ENCODE assay signal across 10 cellular contexts in genomic region chr6:108176281-108177089, GRCh38. TPM values are rescaled to one million over a fixed set of nuclear protein-coding genes. Genes with fewer than 3 reads are reported as not detected.
DNase-seq lines count a peak whose midpoint lies in the region; ATAC-seq and TF ChIP-seq lines count a peak whose summit lies in the region.
"Had no signal": no experiment of that assay in that cellular context is flagged by ENCODE, and none has a peak within 500 bp of the region (broad histone marks: within the 10 kb centered on the region; RNA-seq: fewer than 3 reads in every experiment).

No MANE protein-coding gene starts in this region.

- no peaks in the 10 kb centered on the region for H3K4me1 Mint-ChIP-seq in MCF 10A (ENCODE audit: insufficient read depth, unreplicated experiment)

- no TSS peak for BruUV-seq in MCF 10A (replicated peaks; lab: Mats Ljungman, UMichigan)

- no peaks in the 10 kb centered on the region for H3K9me3 Mint-ChIP-seq in MCF 10A (ENCODE audit: unreplicated experiment)

- H3K4me3 Mint-ChIP-seq in MCF 10A (ENCODE audit: unreplicated experiment): no peak overlapping the region

- H3K27ac ChIP-seq in breast epithelium: no peak overlapping the region
- no peak overlapping the region for H3K27ac ChIP-seq in coronary artery
- no peak overlapping the region for H3K27ac ChIP-seq in thoracic aorta
- H3K27ac ChIP-seq in RWPE1: no peak overlapping the region
- H3K27ac ChIP-seq: C4-2B had no signal

- POLR2A ChIA-PET in MCF 10A (lab: Yijun Ruan, JAX): no interaction called here
- POLR2A ChIA-PET in RWPE1 (lab: Yijun Ruan, JAX; ENCODE audit: low non-redundant PET): no interaction called here

- CTCF ChIA-PET in MCF 10A (lab: Yijun Ruan, JAX): interaction anchor here (1.1 kb wide), 1 partner anchor 8 kb away, joined by 3 read pairs; no protein-coding TSS in a partner anchor
- CTCF ChIA-PET in RWPE1 (lab: Yijun Ruan, JAX): no interaction called here

- H3K36me3 ChIP-seq in breast epithelium (no peaks in the 10 kb centered on the region), mucosa of descending colon (ENCODE audit: low read depth) (no peaks in the 10 kb centered on the region), thoracic aorta (no peaks in the 10 kb centered on the region)

- H3K27me3 ChIP-seq in breast epithelium (peaks cover 4 to 41% of the 10 kb centered on the region in 2 donors), thoracic aorta (replicated peaks; ENCODE audit: insufficient read depth) (peaks cover 15% of the 10 kb centered on the region)

- H3K27ac Mint-ChIP-seq in MCF 10A (ENCODE audit: low read depth, unreplicated experiment): no peak overlapping the region

- DNase-seq in breast epithelium (ENCODE audit: low spot score in 2 of 2) (no peak), MCF 10A (ENCODE audit: unreplicated experiment) (no peak), coronary artery (ENCODE audit: low spot score) (no peak), mucosa of descending colon (no peak), thoracic aorta (ENCODE audit: low spot score) (no peak), RWPE1 (ENCODE audit: low spot score) (no peak)
- DNase-seq: anterior cingulate cortex had no signal

- ATAC-seq in mucosa of descending colon (peak; percentile 26), thoracic aorta (ENCODE audit: insufficient number of reproducible peaks, low FRiP score, low read depth) (no peak), GM18873 (IDR thresholded peaks at IDR 0.05; ENCODE audit: low FRiP score, unreplicated experiment) (no peak), HG02678 (IDR thresholded peaks at IDR 0.05; ENCODE audit: unreplicated experiment) (no peak)

- no peaks in the 10 kb centered on the region for H3K9me3 ChIP-seq in breast epithelium
- no peaks in the 10 kb centered on the region for H3K9me3 ChIP-seq in mucosa of descending colon
- no peaks in the 10 kb centered on the region for H3K9me3 ChIP-seq in thoracic aorta

- no peaks in the 10 kb centered on the region for H3K36me3 Mint-ChIP-seq in MCF 10A (ENCODE audit: insufficient read depth, unreplicated experiment)

- H3K27me3 Mint-ChIP-seq in MCF 10A (ENCODE audit: insufficient read depth, unreplicated experiment): no peaks in the 10 kb centered on the region

- intact Hi-C loops in breast epithelium (cut with DNase I; ENCODE audit: low total_unique reads): no loop called here
- intact Hi-C loops in MCF 10A (cut with micrococcal nuclease): no loop called here
- intact Hi-C loops in mucosa of descending colon (cut with DNase I, micrococcal nuclease): no loop called here

- H3K4me3 ChIP-seq in breast epithelium (peak overlapping the region; percentile 1 to 64 (median 43)), coronary artery (peak overlapping the region; percentile 52), mucosa of descending colon (no peak overlapping the region), thoracic aorta (peak overlapping the region; percentile 25)

- no peaks in the 10 kb centered on the region for H3K4me1 ChIP-seq in breast epithelium
- peaks cover 14% of the 10 kb centered on the region for H3K4me1 ChIP-seq in mucosa of descending colon (ENCODE audit: low read depth)
- peaks cover 9 to 19% of the 10 kb centered on the region in 2 donors for H3K4me1 ChIP-seq in thoracic aorta (ENCODE audit: control insufficient read depth in 1 of 2, low read depth in 2 of 2)

- TF ChIP-seq POLR2A in breast epithelium (IDR thresholded peaks at IDR 0.05): no peak

- no peak for TF ChIP-seq CTCF in breast epithelium (IDR thresholded peaks at IDR 0.05)
- no peak for TF ChIP-seq CTCF in MCF 10A (IDR thresholded peaks at IDR 0.05; ENCODE audit: unreplicated experiment)
- TF ChIP-seq CTCF in coronary artery (IDR thresholded peaks at IDR 0.05): no peak
- TF ChIP-seq CTCF in mucosa of descending colon (IDR thresholded peaks at IDR 0.05): no peak
- no peak for TF ChIP-seq CTCF in thoracic aorta (IDR thresholded peaks at IDR 0.05)
- no peak for TF ChIP-seq CTCF in RWPE1 (conservative IDR thresholded peaks at IDR 0.05; ENCODE audit: low read depth)

RNA-seq across cellular contexts. Expression of gene NR2E1, which starts 10.7 kb away (rescaled TPM):
- total RNA-seq in breast epithelium (under 1 TPM in 1 of 3 donors, not detected in 2; 0.33 TPM), MCF 10A (2022) (not detected in 2 replicates), mucosa of descending colon (not detected), thoracic aorta (not detected)
